Comparison of ENCODE assay signal across 8 cellular contexts in genomic region chr13:27170221-27170520, GRCh38. TPM values are rescaled to one million over a fixed set of nuclear protein-coding genes. Genes with fewer than 3 reads are reported as not detected.
DNase-seq lines count a peak whose midpoint lies in the region; ATAC-seq and TF ChIP-seq lines count a peak whose summit lies in the region.

No MANE protein-coding gene starts in this region.

- H3K4me1 ChIP-seq in cardiac muscle cell (ENCODE audit: low read depth): peaks cover 7% of the 10 kb centered on the region

- no peak for TF ChIP-seq CTCF in cardiac muscle cell (IDR thresholded peaks at IDR 0.05; ENCODE audit: low read depth, low read length)

- ATAC-seq in left ventricle myocardium superior (no peak), T-cell (replicated peaks in 1 of 4) (no peak), GM21381 (IDR thresholded peaks at IDR 0.05; ENCODE audit: unreplicated experiment) (no peak), HG03520 (IDR thresholded peaks at IDR 0.05; ENCODE audit: unreplicated experiment) (no peak)

- no peaks in the 10 kb centered on the region for H3K9me3 Mint-ChIP-seq in T-cell

- H3K27ac Mint-ChIP-seq in T-cell: peak overlapping the region; percentile 97 to 98

- H3K4me1 Mint-ChIP-seq in T-cell: peaks cover 57 to 63% (median 62%) of the 10 kb centered on the region in 3 donors

- H3K27me3 ChIP-seq in cardiac muscle cell: no peaks in the 10 kb centered on the region

- intact Hi-C loops in left ventricle myocardium superior (cut with micrococcal nuclease): no loop called here

- DNase-seq in cardiac muscle cell (ENCODE audit: low read depth in 1 of 2, low spot score in 1 of 2): no peak
- no peak for DNase-seq in left ventricle myocardium superior
- DNase-seq in T-cell: no peak
- DNase-seq in fibroblast of the conjunctiva (ENCODE audit: low read depth): peak; percentile 41
- DNase-seq in skeletal muscle cell (ENCODE audit: low read depth): peak; percentile 38
- no peak for DNase-seq in NCI-H1436 (lab: John Stamatoyannopoulos, UW)

- H3K4me3 ChIP-seq in cardiac muscle cell: peak overlapping the region; percentile 67
- H3K4me3 ChIP-seq in skeletal muscle cell (ENCODE audit: low read depth, low read length): peak overlapping the region; percentile 71

- H3K4me3 Mint-ChIP-seq in T-cell: peak overlapping the region; percentile 96 to 99 (median 98)

- H3K27ac ChIP-seq in cardiac muscle cell: peak overlapping the region; percentile 90

- CTCF ChIA-PET in T-cell (lab: Charles Lee): interaction anchor here in 1 of 2 donors (0.5 to 0.6 kb wide), 2 partner anchors 95 to 169 kb away, joined by 3 to 4 read pairs; no protein-coding TSS in a partner anchor

- POLR2A ChIA-PET in T-cell (lab: Charles Lee): no interaction called here

- H3K36me3 ChIP-seq in cardiac muscle cell: no peaks in the 10 kb centered on the region

- no peaks in the 10 kb centered on the region for H3K9me3 ChIP-seq in cardiac muscle cell (ENCODE audit: low read depth)

- H3K36me3 Mint-ChIP-seq in T-cell: no peaks in the 10 kb centered on the region

- no peaks in the 10 kb centered on the region for H3K27me3 Mint-ChIP-seq in T-cell

RNA-seq across cellular contexts. Expression of gene USP12, which starts 1.4 kb away (rescaled TPM):
- total RNA-seq in cardiac muscle cell (6.6 and 7.5 TPM in 2 replicates), left ventricle myocardium superior (20.1 TPM), T-cell (10 to 100 TPM; 20.9 to 43.6 (median 21.8) TPM)
- polyA plus RNA-seq in cardiac muscle cell: 8.2 and 10.1 TPM in 2 replicates

Comparison
In these comparisons a context has a peak if more than half of its experiments do, and no peak if none do; other contexts are left out.
1. DNase-seq: peak in fibroblast of the conjunctiva (single experiment) and skeletal muscle cell (single experiment); none in cardiac muscle cell (0 of 2), left ventricle myocardium superior (single experiment), T-cell (0 of 34) and NCI-H1436 (single experiment).